ENCODE assay signal across 21 cellular contexts in the genomic region with DNA sequence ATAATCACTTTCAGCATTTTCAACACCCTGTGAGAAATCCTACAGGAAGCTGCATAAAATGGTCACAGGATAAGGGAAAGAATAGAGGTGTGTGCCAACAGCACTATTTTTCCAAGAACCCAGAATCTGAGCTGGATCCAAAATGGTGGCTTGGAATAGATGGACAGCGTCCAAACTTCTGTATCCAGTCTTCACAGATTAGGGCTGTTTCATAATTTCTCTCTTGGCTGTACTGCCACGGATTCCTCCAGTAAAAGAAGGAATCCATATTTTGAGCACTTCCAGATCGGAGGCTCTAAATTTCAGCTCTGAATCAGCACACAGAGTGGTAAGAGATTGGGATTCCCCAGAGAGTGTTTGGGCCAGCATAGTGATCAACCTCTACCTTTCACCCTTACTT. TPM values are rescaled to one million over a fixed set of nuclear protein-coding genes. Genes with fewer than 3 reads are reported as not detected.
A peak's percentile ranks its signal among the peaks of the same experiment; 100 is the strongest.
DNase-seq lines count a peak whose midpoint lies in the region; ATAC-seq and TF ChIP-seq lines count a peak whose summit lies in the region.
"Had no signal": no experiment of that assay in that cellular context is flagged by ENCODE, and none has a peak within 500 bp of the region (broad histone marks: within the 10 kb centered on the region; RNA-seq: fewer than 3 reads in every experiment).

No MANE protein-coding gene starts in this region.

- TF ChIP-seq CTCF in Calu3 (IDR thresholded peaks at IDR 0.05; ENCODE audit: unreplicated experiment) (no peak), heart right ventricle (IDR thresholded peaks at IDR 0.05) (no peak), endodermal cell (conservative IDR thresholded peaks at IDR 0.05) (no peak)

- intact Hi-C loops in Calu3 (cut with micrococcal nuclease; ENCODE audit: unreplicated experiment) (no loop called here), heart right ventricle (cut with DNase I) (no loop called here), right cardiac atrium (cut with DNase I) (no loop called here)

- no peaks in the 10 kb centered on the region for H3K27me3 Mint-ChIP-seq in T-helper 2 cell treated with Interferon-gamma antibody and Interleukin-4, amounts not matched to agents 5 μg/mL and 100 μg/mL, for 36 hours (ENCODE audit: low read depth)
- no peaks in the 10 kb centered on the region for H3K27me3 Mint-ChIP-seq in Calu3 (ENCODE audit: unreplicated experiment)
- no peaks in the 10 kb centered on the region for H3K27me3 Mint-ChIP-seq in endodermal cell (ENCODE audit: insufficient read depth)

- no peaks in the 10 kb centered on the region for H3K36me3 Mint-ChIP-seq in T-helper 2 cell treated with Interferon-gamma antibody and Interleukin-4, amounts not matched to agents 5 μg/mL and 100 μg/mL, for 36 hours (ENCODE audit: low read depth)
- H3K36me3 Mint-ChIP-seq in Calu3 (ENCODE audit: insufficient read depth, unreplicated experiment) = no peaks in the 10 kb centered on the region
- no peaks in the 10 kb centered on the region for H3K36me3 Mint-ChIP-seq in endodermal cell (ENCODE audit: low read depth)

- H3K27ac ChIP-seq in heart right ventricle (peak overlapping the region in 2 of 10 donors; percentile 15 to 31), right cardiac atrium (ENCODE audit: low read length) (peak overlapping the region; percentile 7), endodermal cell (ENCODE audit: low read depth, low read length) (no peak overlapping the region)
- H3K27ac ChIP-seq: 22Rv1, A549, C4-2B, GM23248 had no signal

- CTCF ChIA-PET in Calu3 (lab: Charles Lee) = no interaction called here

- H3K4me1 ChIP-seq in heart right ventricle (peaks cover 0 to 35% (median 8%) of the 10 kb centered on the region in 9 donors), right cardiac atrium (ENCODE audit: control insufficient read depth, insufficient read depth, low read length) (peaks cover 2% of the 10 kb centered on the region), endodermal cell (ENCODE audit: control insufficient read depth, insufficient read depth, low read length) (no peaks in the 10 kb centered on the region)
- H3K4me1 ChIP-seq: Caco-2, HAP-1 had no signal

- peak overlapping the region; percentile 16 for H3K27ac Mint-ChIP-seq in T-helper 2 cell treated with Interferon-gamma antibody and Interleukin-4, amounts not matched to agents 5 μg/mL and 100 μg/mL, for 36 hours
- H3K27ac Mint-ChIP-seq in Calu3 (ENCODE audit: unreplicated experiment) (peak overlapping the region; percentile 82), endodermal cell (no peak overlapping the region)
- H3K27ac Mint-ChIP-seq: CD4-positive, alpha-beta T cell had no signal

- WGBS in heart right ventricle, 2 donors = 76 to 81% methylated on average over 3 of the region's 3 CpGs
- WGBS in right cardiac atrium = 61% methylated on average over 3 of the region's 3 CpGs
- 96% methylated on average over 3 of the region's 3 CpGs; no CpG with 5 or more reads in 1 of the 2 experiments for WGBS in endodermal cell (ENCODE audit: insufficient coverage in 1 of 2, insufficient read length in 1 of 2), 2 experiments

- H3K9me3 ChIP-seq in heart right ventricle = peaks cover 0 to 7% (median 0%) of the 10 kb centered on the region in 11 donors
- H3K9me3 ChIP-seq in right cardiac atrium (ENCODE audit: control insufficient read depth, low read length) = no peaks in the 10 kb centered on the region
- no peaks in the 10 kb centered on the region for H3K9me3 ChIP-seq in endodermal cell (ENCODE audit: control insufficient read depth, low read length)
- H3K9me3 ChIP-seq: A549, Caco-2, HAP-1 had no signal

- no TSS peak for BruUV-seq in Calu3 (replicated peaks; lab: Mats Ljungman, UMichigan)

- no peak overlapping the region for H3K4me3 Mint-ChIP-seq in T-helper 2 cell treated with Interferon-gamma antibody and Interleukin-4, amounts not matched to agents 5 μg/mL and 100 μg/mL, for 36 hours
- H3K4me3 Mint-ChIP-seq in Calu3 (ENCODE audit: low read depth, unreplicated experiment) = no peak overlapping the region
- no peak overlapping the region for H3K4me3 Mint-ChIP-seq in endodermal cell
- H3K4me3 Mint-ChIP-seq: CD4-positive, alpha-beta T cell had no signal

- no peak overlapping the region for H3K9ac ChIP-seq in endodermal cell (ENCODE audit: extremely low read depth, low read length, poor library complexity, severe bottlenecking)
- H3K9ac ChIP-seq: GM23248 had no signal

- peaks cover 13% of the 10 kb centered on the region for H3K4me1 Mint-ChIP-seq in T-helper 2 cell treated with Interferon-gamma antibody and Interleukin-4, amounts not matched to agents 5 μg/mL and 100 μg/mL, for 36 hours (ENCODE audit: low read depth)
- H3K4me1 Mint-ChIP-seq in Calu3 (ENCODE audit: low read depth, unreplicated experiment) (peaks cover 58% of the 10 kb centered on the region), endodermal cell (no peaks in the 10 kb centered on the region)

- H3K9me3 Mint-ChIP-seq in T-helper 2 cell treated with Interferon-gamma antibody and Interleukin-4, amounts not matched to agents 5 μg/mL and 100 μg/mL, for 36 hours = peaks cover 5% of the 10 kb centered on the region
- no peaks in the 10 kb centered on the region for H3K9me3 Mint-ChIP-seq in Calu3 (ENCODE audit: low read depth, unreplicated experiment)
- peaks cover 36% of the 10 kb centered on the region for H3K9me3 Mint-ChIP-seq in endodermal cell
- H3K9me3 Mint-ChIP-seq: CD4-positive, alpha-beta T cell had no signal

- no peak for DNase-seq in T-helper 2 cell treated with Interferon-gamma antibody and Interleukin-4, amounts not matched to agents 5 μg/mL and 100 μg/mL, for 36 hours (ENCODE audit: low spot score)
- DNase-seq in T-helper 2 cell (no peak), Calu3 (no peak), heart right ventricle (no peak), right cardiac atrium (no peak), endodermal cell (no peak)
- no peak for DNase-seq in activated CD4-positive, alpha-beta T cell treated with anti-CD3 and anti-CD28 coated beads, Interleukin-2, amount 50 U/mL, for 1 hour
- DNase-seq: AML-193; Caco-2; CD4-positive, alpha-beta T cell; DMS153; DMS79 treated with DMSO at 0.1 percent for 48 hours; GF-D8; GM23248 had no signal

- H3K27me3 ChIP-seq in heart right ventricle (peaks cover 0 to 29% (median 0%) of the 10 kb centered on the region in 7 donors), right cardiac atrium (ENCODE audit: control insufficient read depth, insufficient read depth) (no peaks in the 10 kb centered on the region), endodermal cell (ENCODE audit: control insufficient read depth, insufficient read depth, low read length, poor library complexity, severe bottlenecking) (no peaks in the 10 kb centered on the region)

- H3K4me3 ChIP-seq in heart right ventricle (no peak overlapping the region), right cardiac atrium (ENCODE audit: low read length) (no peak overlapping the region), endodermal cell (ENCODE audit: low read length) (no peak overlapping the region)
- H3K4me3 ChIP-seq: A549, GM23248, HAP-1 had no signal

- ATAC-seq in heart right ventricle = peak in 6 of 8 donors; percentile 16 to 55 (median 48)
- peak; percentile 75 to 91 for ATAC-seq in right cardiac atrium
- no peak for ATAC-seq in GM18519 (IDR thresholded peaks at IDR 0.05; ENCODE audit: low FRiP score, unreplicated experiment)
- ATAC-seq: A549 had no signal

- H3K36me3 ChIP-seq in heart right ventricle (no peaks in the 10 kb centered on the region), endodermal cell (ENCODE audit: control insufficient read depth, insufficient read depth, low read length) (no peaks in the 10 kb centered on the region)
- H3K36me3 ChIP-seq: HAP-1 had no signal

RNA-seq across cellular contexts. Expression of a gene that starts 12.2 kb away (rescaled TPM):
- total RNA-seq in Calu3 (2022) (45.0 and 56.8 TPM in 2 replicates), heart right ventricle (100 to 1,000 TPM; 103 to 173 (median 146) TPM), right cardiac atrium (10 to 100 TPM; 71.7 to 93.6 (median 84.3) TPM), endodermal cell (under 1 TPM; 0.46 to 0.73 TPM)
- polyA plus RNA-seq in heart right ventricle (10 to 100 TPM; 24.7 to 33.6 TPM), right cardiac atrium (59.7 TPM)
- 0.68 TPM for polyA plus RNA-seq in endodermal cell (2013, experiment 1 of 2)
- polyA plus RNA-seq in endodermal cell (2013, experiment 2 of 2) = 0.50 TPM
- total RNA-seq: CD4-positive, alpha-beta T cell; GM23248; H4 had no signal
- polyA plus RNA-seq: BJ had no signal

Comparison
In these comparisons a context has a peak if more than half of its experiments do, and no peak if none do; other contexts are left out.
1. RNA of a gene that starts 12.2 kb away (total RNA-seq): 103 to 173 TPM in heart right ventricle, 71.7 to 93.6 TPM in right cardiac atrium and 45.0 to 56.8 TPM in Calu3; 0.46 to 0.73 TPM in endodermal cell; every median in the first group is over 10 times any median in the second.